Comparison of ENCODE assay signal across 11 cellular contexts in genomic region chr1:248871837-248872401, GRCh38. TPM values are rescaled to one million over a fixed set of nuclear protein-coding genes. Genes with fewer than 3 reads are reported as not detected.
DNase-seq lines count a peak whose midpoint lies in the region; FAIRE-seq and TF ChIP-seq lines count a peak whose summit lies in the region.
"Had no signal": no experiment of that assay in that cellular context is flagged by ENCODE, and none has a peak within 500 bp of the region (broad histone marks: within the 10 kb centered on the region; RNA-seq: fewer than 3 reads in every experiment).

No MANE protein-coding gene starts in this region.

- TF ChIP-seq POLR2A in NB4 (IDR thresholded peaks at IDR 0.05; ENCODE audit: extremely low read depth, insufficient read length) (no peak), H1 (IDR thresholded peaks at IDR 0.05; ENCODE audit: control extremely low read depth in 1 of 2, low read depth in 2 of 2, low read length in 2 of 2) (no peak), esophagus squamous epithelium (IDR thresholded peaks at IDR 0.05) (no peak)

- peak overlapping the region; percentile 68; the same call in 1 of the 2 replicates for H2BK12ac ChIP-seq in H1 (ENCODE audit: low read depth, low read length)

- POLR2A ChIA-PET in H1 (lab: Charles Lee; ENCODE audit: partially characterized antibody), result interaction anchor here (1.3 to 4.6 kb wide), 4 partner anchors 9 to 34 kb away, joined by 4 to 46 read pairs (median 17); partner anchors contain the start of genes ZNF672 and ZNF692

- no peak overlapping the region for H3K23ac ChIP-seq in H1 (ENCODE audit: insufficient read length)

- H4K5ac ChIP-seq in H1 (ENCODE audit: insufficient read length, low read depth, low read length), result no peak overlapping the region

- H3K4me3 ChIP-seq in NB4 (ENCODE audit: low read depth, low read length), result peak overlapping the region; percentile 25
- peak overlapping the region; percentile 85 to 94 (median 90); a peak in 5 of 8 replicates for H3K4me3 ChIP-seq in H1 (ENCODE audit: extremely low read depth in 1 of 4, insufficient read depth in 2 of 4, low read depth in 3 of 4, low read length in 4 of 4)
- peak overlapping the region; percentile 63 for H3K4me3 ChIP-seq in retinal pigment epithelial cell (ENCODE audit: low read length)
- peak overlapping the region in 1 of 4 donors; percentile 63 for H3K4me3 ChIP-seq in esophagus squamous epithelium

- H3K4me2 ChIP-seq in H1 (ENCODE audit: insufficient read depth in 1 of 2, low read depth in 2 of 2, low read length in 2 of 2), result peak overlapping the region in 1 of 2 experiments; percentile 34

- no peak for TF ChIP-seq RAD21 in H1 (IDR thresholded peaks at IDR 0.05 in 1 of 2, conservative IDR thresholded peaks at IDR 0.05 in 1 of 2; ENCODE audit: low read depth in 2 of 2, low read length in 2 of 2)

- peak overlapping the region; percentile 35 for H2AFZ ChIP-seq in H1 (ENCODE audit: low read length)

- no peak overlapping the region for H3K18ac ChIP-seq in H1 (ENCODE audit: extremely low read depth, low read length)

- no peak overlapping the region for H4K8ac ChIP-seq in H1 (ENCODE audit: extremely low read depth, insufficient read depth, low read length)

- TF ChIP-seq CTCF in NB4 (IDR thresholded peaks at IDR 0.05; ENCODE audit: low read depth, low read length) (no peak), H1 (IDR thresholded peaks at IDR 0.05; ENCODE audit: control extremely low read depth in 1 of 3, insufficient read depth in 1 of 3, low read depth in 1 of 3, low read length in 3 of 3) (no peak), retinal pigment epithelial cell (conservative IDR thresholded peaks at IDR 0.05; ENCODE audit: low read depth, low read length) (no peak), esophagus squamous epithelium (IDR thresholded peaks at IDR 0.05) (no peak)

- H3K4me1 ChIP-seq in H1 (replicated peaks in 1 of 4; ENCODE audit: control insufficient read depth in 3 of 4, insufficient read depth in 4 of 4, low read length in 3 of 4), result peaks cover 0 to 2% (median 0%) of the 10 kb centered on the region in 4 experiments; a peak in 1 of 7 replicates
- H3K4me1 ChIP-seq in esophagus squamous epithelium, result peaks cover 0 to 23% (median 3%) of the 10 kb centered on the region in 3 donors

- intact Hi-C loops in esophagus squamous epithelium (cut with DNase I), result no loop called here

- no peaks in the 10 kb centered on the region for H4K20me1 ChIP-seq in H1 (replicated peaks in 1 of 2; ENCODE audit: control insufficient read depth in 1 of 2, insufficient read depth in 2 of 2, low read length in 2 of 2)

- no peak overlapping the region for H2BK15ac ChIP-seq in H1 (ENCODE audit: low read length)

- no peaks in the 10 kb centered on the region for H3K79me2 ChIP-seq in H1 (ENCODE audit: control insufficient read depth in 1 of 2, insufficient read depth in 2 of 2, low read length in 2 of 2)

- no peak for TF ChIP-seq EP300 in H1 (IDR thresholded peaks at IDR 0.05; ENCODE audit: borderline replicate concordance in 1 of 2, low read depth in 2 of 2, low read length in 2 of 2)

- H2AK5ac ChIP-seq in H1 (ENCODE audit: low read depth, low read length), result no peak overlapping the region

- H3K27me3 ChIP-seq in H1 (replicated peaks in 1 of 4; ENCODE audit: control insufficient read depth in 3 of 4, extremely low read depth in 1 of 4, insufficient read depth in 3 of 4, low read length in 3 of 4) (no peaks in the 10 kb centered on the region), esophagus squamous epithelium (no peaks in the 10 kb centered on the region)

- H3K27ac ChIP-seq in H1 (ENCODE audit: low read depth, low read length) (no peak overlapping the region), esophagus squamous epithelium (peak overlapping the region in 2 of 4 donors; percentile 96 to 97), caudate nucleus (ENCODE audit: low read depth, low read length) (no peak overlapping the region)

- FAIRE-seq in H1 (lab: Jason Lieb, UNC), result no peak
- FAIRE-seq: A204.1 had no signal

- DNase-seq in NCI-H2227 (lab: John Stamatoyannopoulos, UW; ENCODE audit: unreplicated experiment), result peak; percentile 11
- DNase-seq in NCI-H2227 treated with DMSO at 0.1 percent for 48 hours (lab: John Stamatoyannopoulos, UW), result no peak
- no peak for DNase-seq in NB4 (ENCODE audit: low read depth)
- no peak for DNase-seq in H1 (ENCODE audit: low read depth in 1 of 2, low spot score in 2 of 2)
- no peak for DNase-seq in retinal pigment epithelial cell (ENCODE audit: low read depth)
- no peak for DNase-seq in esophagus squamous epithelium (lab: John Stamatoyannopoulos, UW)
- DNase-seq in caudate nucleus (lab: John Stamatoyannopoulos, UW), result no peak
- DNase-seq in SKM-1 treated with dmso at 0.1 percent for 144 hours (lab: John Stamatoyannopoulos, UW; ENCODE audit: unreplicated experiment), result no peak
- DNase-seq: KBM-7 had no signal

- H3K9me3 ChIP-seq in H1 (ENCODE audit: insufficient read depth in 2 of 2, low read depth in 1 of 2, low read length in 1 of 2) (no peaks in the 10 kb centered on the region), esophagus squamous epithelium (no peaks in the 10 kb centered on the region)
- H3K9me3 ChIP-seq: mucosa of descending colon had no signal

- H4K91ac ChIP-seq in H1 (replicated peaks; ENCODE audit: insufficient read length, low read length), result no peak overlapping the region

- H3K36me3 ChIP-seq in H1 (ENCODE audit: control insufficient read depth in 2 of 4, insufficient read depth in 4 of 4, low read length in 3 of 4) (no peaks in the 10 kb centered on the region), esophagus squamous epithelium (no peaks in the 10 kb centered on the region)

- no peak overlapping the region for H3K14ac ChIP-seq in H1 (ENCODE audit: insufficient read length)

- H3K9ac ChIP-seq in H1 (replicated peaks in 1 of 4; ENCODE audit: extremely low read depth in 1 of 4, low read depth in 3 of 4, low read length in 3 of 4), result no peak overlapping the region

- 92% methylated on average over 3 of the region's 3 CpGs; no CpG with 5 or more reads in 1 of the 2 experiments for WGBS in H1 (ENCODE audit: extremely low coverage in 1 of 2, insufficient coverage in 1 of 2, insufficient read length in 1 of 2, insufficient replicate concordance in 2 of 2, low coverage in 1 of 2, low lambda C conversion rate in 2 of 2, missing lambda C conversion rate in 1 of 2), 2 experiments
- WGBS in esophagus squamous epithelium, 2 donors, result 93 to 95% methylated on average over 3 of the region's 3 CpGs

- no peaks in the 10 kb centered on the region for H3K79me1 ChIP-seq in H1 (ENCODE audit: low read depth, low read length)

- no peak overlapping the region for H2BK5ac ChIP-seq in H1 (ENCODE audit: low read depth, low read length)

- H3K23me2 ChIP-seq in H1 (ENCODE audit: low read depth, low read length), result peaks cover 4% of the 10 kb centered on the region

- H2BK20ac ChIP-seq in H1 (ENCODE audit: low read length), result no peak overlapping the region

- CTCF ChIA-PET in H1 (lab: Charles Lee; ENCODE audit: partially characterized antibody), result interaction anchor here (1.0 to 4.0 kb wide), 4 partner anchors 13 to 31 kb away, joined by 3 to 32 read pairs (median 18); partner anchors contain the start of gene ZNF692

- H3K4ac ChIP-seq in H1 (replicated peaks; ENCODE audit: insufficient read length, low read depth, low read length), result no peak overlapping the region

- H3K56ac ChIP-seq in H1 (replicated peaks; ENCODE audit: insufficient read length, low read depth, low read length), result no peak overlapping the region

- no peak overlapping the region for H2BK120ac ChIP-seq in H1 (replicated peaks; ENCODE audit: low read depth, low read length)

RNA-seq across cellular contexts. Expression of gene ZNF692, which starts 13.0 kb away (rescaled TPM):
- 38.4 and 39.7 TPM in 2 replicates for total RNA-seq in H1 (2021; fragmentation: NEBNext Ultra II Directional; extraction: Animal tissue kit (Norgen Biotek cat#: 25700))
- 52.3 and 55.8 TPM in 2 replicates for polyA plus RNA-seq in H1 (2011; rRNA removed)
- 75.0 TPM for polyA plus RNA-seq in H1 (2011; cell fraction: cytosol; rRNA removed)
- 255 TPM for polyA plus RNA-seq in H1 (2011; cell fraction: nucleus; rRNA removed)
- polyA plus RNA-seq in H1 (2012, experiment 1 of 2), result 47.8 to 62.3 TPM (median 56.6 TPM) in 4 replicates
- 42.7 TPM for polyA plus RNA-seq in H1 (2012, experiment 2 of 2)
- polyA plus RNA-seq in H1 (2013, experiment 1 of 2), result 30.6 TPM
- 26.0 TPM for polyA plus RNA-seq in H1 (2013, experiment 2 of 2)
- polyA minus RNA-seq in H1 (2011; rRNA and poly(A)+ RNA removed), result 12.5 and 15.3 TPM in 2 replicates
- 12.3 TPM for polyA minus RNA-seq in H1 (2011; cell fraction: cytosol; rRNA and poly(A)+ RNA removed)
- 40.6 TPM for polyA minus RNA-seq in H1 (2011; cell fraction: nucleus; rRNA and poly(A)+ RNA removed)
- total RNA-seq in esophagus squamous epithelium, result 10 to 100 TPM; 35.7 to 67.9 (median 40.7) TPM

RNA-seq across cellular contexts. Expression of gene ZNF672, which starts 33.9 kb away (rescaled TPM):
- 28.4 and 30.7 TPM in 2 replicates for total RNA-seq in H1 (2021; fragmentation: NEBNext Ultra II Directional; extraction: Animal tissue kit (Norgen Biotek cat#: 25700))
- polyA plus RNA-seq in H1 (2011; rRNA removed), result 40.4 and 40.7 TPM in 2 replicates
- 29.5 TPM for polyA plus RNA-seq in H1 (2011; cell fraction: cytosol; rRNA removed)
- polyA plus RNA-seq in H1 (2011; cell fraction: nucleus; rRNA removed), result 25.3 TPM
- 15.9 to 22.8 TPM (median 20.8 TPM) in 4 replicates for polyA plus RNA-seq in H1 (2012, experiment 1 of 2)
- polyA plus RNA-seq in H1 (2012, experiment 2 of 2), result 31.7 TPM
- polyA plus RNA-seq in H1 (2013, experiment 1 of 2), result 17.9 TPM
- polyA plus RNA-seq in H1 (2013, experiment 2 of 2), result 18.5 TPM
- polyA minus RNA-seq in H1 (2011; rRNA and poly(A)+ RNA removed), result 27.1 and 34.9 TPM in 2 replicates
- 26.9 TPM for polyA minus RNA-seq in H1 (2011; cell fraction: cytosol; rRNA and poly(A)+ RNA removed)
- 29.5 TPM for polyA minus RNA-seq in H1 (2011; cell fraction: nucleus; rRNA and poly(A)+ RNA removed)
- total RNA-seq in esophagus squamous epithelium, result 10 to 100 TPM; 22.3 to 25.8 (median 24.0) TPM

RNA-seq across cellular contexts. Expression of gene PGBD2, which starts 34.1 kb away (rescaled TPM):
- 7.7 and 7.8 TPM in 2 replicates for total RNA-seq in H1 (2021; fragmentation: NEBNext Ultra II Directional; extraction: Animal tissue kit (Norgen Biotek cat#: 25700))
- polyA plus RNA-seq in H1 (2011; rRNA removed), result 3.2 and 4.5 TPM in 2 replicates
- polyA plus RNA-seq in H1 (2011; cell fraction: cytosol; rRNA removed), result 5.9 TPM
- polyA plus RNA-seq in H1 (2011; cell fraction: nucleus; rRNA removed), result 5.0 TPM
- polyA plus RNA-seq in H1 (2012, experiment 1 of 2), result 5.6 to 7.2 TPM (median 6.3 TPM) in 4 replicates
- polyA plus RNA-seq in H1 (2012, experiment 2 of 2), result 1.2 TPM
- 4.0 TPM for polyA plus RNA-seq in H1 (2013, experiment 1 of 2)
- polyA plus RNA-seq in H1 (2013, experiment 2 of 2), result 3.7 TPM
- 11.7 and 12.8 TPM in 2 replicates for polyA minus RNA-seq in H1 (2011; rRNA and poly(A)+ RNA removed)
- polyA minus RNA-seq in H1 (2011; cell fraction: cytosol; rRNA and poly(A)+ RNA removed), result 3.9 TPM
- polyA minus RNA-seq in H1 (2011; cell fraction: nucleus; rRNA and poly(A)+ RNA removed), result 8.0 TPM
- 1 to 10 TPM; 4.1 to 9.5 (median 6.7) TPM for total RNA-seq in esophagus squamous epithelium

RNA-seq across cellular contexts. Expression of gene SH3BP5L, which starts 46.2 kb away (rescaled TPM):
- total RNA-seq in H1 (2021; fragmentation: NEBNext Ultra II Directional; extraction: Animal tissue kit (Norgen Biotek cat#: 25700)), result 27.9 and 28.4 TPM in 2 replicates
- polyA plus RNA-seq in H1 (2011; rRNA removed), result 20.2 and 29.7 TPM in 2 replicates
- polyA plus RNA-seq in H1 (2011; cell fraction: cytosol; rRNA removed), result 27.2 TPM
- 32.9 TPM for polyA plus RNA-seq in H1 (2011; cell fraction: nucleus; rRNA removed)
- 14.2 to 20.1 TPM (median 19.1 TPM) in 4 replicates for polyA plus RNA-seq in H1 (2012, experiment 1 of 2)
- 18.1 TPM for polyA plus RNA-seq in H1 (2012, experiment 2 of 2)
- polyA plus RNA-seq in H1 (2013, experiment 1 of 2), result 14.2 TPM
- 13.8 TPM for polyA plus RNA-seq in H1 (2013, experiment 2 of 2)
- polyA minus RNA-seq in H1 (2011; rRNA and poly(A)+ RNA removed), result 15.4 and 21.6 TPM in 2 replicates
- polyA minus RNA-seq in H1 (2011; cell fraction: cytosol; rRNA and poly(A)+ RNA removed), result 13.0 TPM
- 24.4 TPM for polyA minus RNA-seq in H1 (2011; cell fraction: nucleus; rRNA and poly(A)+ RNA removed)
- total RNA-seq in esophagus squamous epithelium, result 10 to 100 TPM; 19.2 to 23.1 (median 21.9) TPM
